In the genomic region with DNA sequence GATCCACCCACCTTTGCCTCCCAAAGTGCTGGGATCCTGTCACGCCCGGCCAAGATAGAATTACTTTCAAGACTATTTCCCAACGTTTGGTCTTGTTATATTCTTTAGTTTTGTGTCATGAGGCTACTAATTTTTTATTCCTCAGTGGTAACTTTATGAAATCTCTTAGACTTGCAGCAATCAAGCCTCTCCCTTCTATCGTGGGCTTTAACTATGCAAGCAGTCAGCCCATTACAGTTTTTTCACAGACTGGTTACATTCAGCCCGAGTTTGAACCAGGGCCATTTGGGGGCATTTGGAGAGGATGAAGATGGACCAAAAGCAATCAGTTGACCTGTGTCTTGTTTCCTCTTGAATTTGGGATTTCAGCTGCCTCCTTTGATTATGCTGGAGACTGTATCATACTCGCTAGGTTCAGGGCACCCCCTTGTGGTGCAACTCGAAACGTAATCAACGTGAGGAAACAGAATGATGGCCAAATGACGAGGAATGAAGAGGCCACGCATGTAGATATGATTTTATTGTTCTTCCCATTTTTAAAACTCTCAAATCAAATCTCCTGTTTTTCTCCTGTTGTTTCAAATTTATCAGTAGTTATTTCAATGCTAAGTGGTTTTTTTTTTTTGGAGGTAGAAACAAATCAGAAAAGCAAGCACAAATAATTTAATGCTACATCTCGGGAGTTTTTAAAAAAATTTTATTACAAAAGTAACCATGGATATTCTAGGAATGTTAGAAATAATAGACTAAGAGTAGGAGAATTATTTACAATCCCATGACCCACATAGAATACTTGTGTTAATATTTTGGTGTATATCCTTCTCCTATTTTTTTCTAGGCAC, we compare ENCODE assay signal across 8 cellular contexts.
DNase-seq lines count a peak whose midpoint lies in the region; ATAC-seq and TF ChIP-seq lines count a peak whose summit lies in the region.

No MANE protein-coding gene starts in this region.

- peak; percentile 69 for ATAC-seq in GM21515 (IDR thresholded peaks at IDR 0.05; ENCODE audit: unreplicated experiment)

- no peak overlapping the region for H3K4me2 ChIP-seq in SK-N-SH

- 34% methylated on average over 12 of the region's 12 CpGs for WGBS in SK-N-SH (ENCODE audit: low lambda C conversion rate)

- H3K9me3 ChIP-seq in SK-N-SH, result no peaks in the 10 kb centered on the region

- H2AFZ ChIP-seq in SK-N-SH (ENCODE audit: low read depth), result no peak overlapping the region

- H3K9ac ChIP-seq in SK-N-SH, result no peak overlapping the region

- H3K9me2 ChIP-seq in SK-N-SH, result no peaks in the 10 kb centered on the region

- TF ChIP-seq EP300 in SK-N-SH (IDR thresholded peaks at IDR 0.05; ENCODE audit: borderline replicate concordance in 1 of 2, low read depth in 1 of 2, low read length in 1 of 2), result no peak

- no peak overlapping the region for H3K27ac ChIP-seq in SK-N-SH (ENCODE audit: low read depth in 2 of 2, low read length in 1 of 2)

- CTCF ChIA-PET in SK-N-SH (lab: Yijun Ruan, JAX), result interaction anchor here (0.5 to 5.5 kb wide), 20 partner anchors 10 to 367 kb away, joined by 3 to 60 read pairs (median 5); no protein-coding TSS in a partner anchor

- H3F3A ChIP-seq in SK-N-SH (replicated peaks; ENCODE audit: insufficient read depth), result no peaks in the 10 kb centered on the region

- no peaks in the 10 kb centered on the region for H3K27me3 ChIP-seq in SK-N-SH (ENCODE audit: insufficient read depth)

- TF ChIP-seq CTCF in SK-N-SH (IDR thresholded peaks at IDR 0.05) (peak; percentile 86), epithelial cell of esophagus (IDR thresholded peaks at IDR 0.05; ENCODE audit: insufficient read depth, low read depth, low read length, missing control alignments) (peak; percentile 81)

- no peak overlapping the region; a peak in 1 of 4 replicates for H3K4me3 ChIP-seq in SK-N-SH (ENCODE audit: low read depth in 2 of 2, low read length in 1 of 2)
- no peak overlapping the region for H3K4me3 ChIP-seq in epithelial cell of esophagus (ENCODE audit: low read length)

- no peaks in the 10 kb centered on the region; a peak in 1 of 4 replicates for H3K4me1 ChIP-seq in SK-N-SH (ENCODE audit: control insufficient read depth in 1 of 2, insufficient read depth in 2 of 2, low read depth in 1 of 2, low read length in 1 of 2)

- H4K20me1 ChIP-seq in SK-N-SH (ENCODE audit: insufficient read depth), result no peaks in the 10 kb centered on the region

- DNase-seq in DMS 273 (lab: John Stamatoyannopoulos, UW; ENCODE audit: unreplicated experiment) (peak; percentile 81), DMS 273 treated with DMSO at 0.1 percent for 48 hours (lab: John Stamatoyannopoulos, UW) (no peak), KBM-7 (peak; percentile 59), SK-N-SH (peak; percentile 68), epithelial cell of esophagus (ENCODE audit: low read depth) (peak; percentile 79), myocyte (ENCODE audit: low read depth) (peak; percentile 76)
- no peak for DNase-seq in effector CD8-positive, alpha-beta T cell (lab: John Stamatoyannopoulos, UW)

- in situ Hi-C loops in KBM-7 (cut with MboI; ENCODE audit: low pct_unique_long_range_greater_than_20kb, low sequenced_read_pairs), result no loop called here

- peak; percentile 91 for TF ChIP-seq RAD21 in SK-N-SH (IDR thresholded peaks at IDR 0.05; ENCODE audit: low read length)

- no peaks in the 10 kb centered on the region for H3K36me3 ChIP-seq in SK-N-SH (replicated peaks in 1 of 2; ENCODE audit: control insufficient read depth in 1 of 2, insufficient read depth in 2 of 2, low read length in 1 of 2)

- POLR2A ChIA-PET in SK-N-SH (lab: Yijun Ruan, JAX), result no interaction called here

- H3K79me2 ChIP-seq in SK-N-SH (ENCODE audit: insufficient read depth), result no peaks in the 10 kb centered on the region

TF ChIP-seq in SK-N-SH, 30 proteins besides CTCF, POLR2A, EP300 and RAD21:
- TF ChIP-seq USF2 (IDR thresholded peaks at IDR 0.05; ENCODE audit: borderline replicate concordance, low read depth, low read length) (no peak), JUND (IDR thresholded peaks at IDR 0.05) (no peak), CHD2 (IDR thresholded peaks at IDR 0.05; ENCODE audit: low read length, partially characterized antibody) (no peak), TCF12 (IDR thresholded peaks at IDR 0.05) (peak; percentile 15; the same call in 1 of the 2 replicates), PBX3 (IDR thresholded peaks at IDR 0.05) (peak; percentile 54; the same call in 1 of the 2 replicates), SMC3 (IDR thresholded peaks at IDR 0.05; ENCODE audit: low read depth, low read length) (peak; percentile 92), NRF1 (IDR thresholded peaks at IDR 0.05; ENCODE audit: low read depth, low read length) (no peak)

Comparison
In these comparisons a context has a peak if more than half of its experiments do, and no peak if none do; other contexts are left out.
1. DNase-seq: peak in DMS 273 (single experiment), KBM-7 (single experiment), SK-N-SH (single experiment), epithelial cell of esophagus (single experiment) and myocyte (single experiment); none in DMS 273 treated with DMSO at 0.1 percent for 48 hours (single experiment) and effector CD8-positive, alpha-beta T cell (single experiment).